8 cellular contexts compared by ENCODE assay signal in genomic region chr4:24657768-24658617, GRCh38.
DNase-seq lines count a peak whose midpoint lies in the region; ATAC-seq, FAIRE-seq and TF ChIP-seq lines count a peak whose summit lies in the region.

No MANE protein-coding gene starts in this region.

- DNase-seq in Calu3 (peak; percentile 75), NCI-H345 (lab: John Stamatoyannopoulos, UW) (peak; percentile 92), bronchial epithelial cell (ENCODE audit: low read depth) (peak; percentile 99), lung microvascular endothelial cell (ENCODE audit: low read depth in 2 of 2) (peak; percentile 40 to 54), osteocyte (ENCODE audit: extremely low spot score, unreplicated experiment) (no peak)
- DNase-seq in effector memory CD4-positive, alpha-beta T cell = no peak

- H3K27ac Mint-ChIP-seq in Calu3 (ENCODE audit: unreplicated experiment) = peak overlapping the region; percentile 79
- H3K27ac Mint-ChIP-seq in osteocyte (ENCODE audit: unreplicated experiment) = no peak overlapping the region

- H3K4me3 ChIP-seq in bronchial epithelial cell (ENCODE audit: low read depth, low read length) = no peak overlapping the region
- no peak overlapping the region for H3K4me3 ChIP-seq in effector memory CD4-positive, alpha-beta T cell (ENCODE audit: insufficient read depth, low read depth, low read length, poor library complexity, severe bottlenecking)

- FAIRE-seq in bronchial epithelial cell (lab: Jason Lieb, UNC) = peak; percentile 98

- H3K4me1 ChIP-seq in effector memory CD4-positive, alpha-beta T cell (ENCODE audit: control insufficient read depth, insufficient read depth, low read length, poor library complexity, severe bottlenecking) = no peaks in the 10 kb centered on the region

- no peak overlapping the region for H3K27ac ChIP-seq in effector memory CD4-positive, alpha-beta T cell (ENCODE audit: insufficient read depth, low read length, poor library complexity, severe bottlenecking)

- H3K9me3 Mint-ChIP-seq in Calu3 (ENCODE audit: low read depth, unreplicated experiment) (no peaks in the 10 kb centered on the region), osteocyte (ENCODE audit: unreplicated experiment) (no peaks in the 10 kb centered on the region)

- H3K27me3 ChIP-seq in bronchial epithelial cell (ENCODE audit: control insufficient read depth, insufficient read depth, low read length) = no peaks in the 10 kb centered on the region
- no peaks in the 10 kb centered on the region for H3K27me3 ChIP-seq in effector memory CD4-positive, alpha-beta T cell (replicated peaks; ENCODE audit: control insufficient read depth, insufficient read depth, low read length, poor library complexity, severe bottlenecking)

- H3K36me3 ChIP-seq in bronchial epithelial cell (ENCODE audit: control insufficient read depth, insufficient read depth, low read length) = no peaks in the 10 kb centered on the region
- H3K36me3 ChIP-seq in effector memory CD4-positive, alpha-beta T cell (ENCODE audit: control insufficient read depth, insufficient read depth, low read length) = no peaks in the 10 kb centered on the region

- ATAC-seq in GM19324 (IDR thresholded peaks at IDR 0.05; ENCODE audit: low FRiP score, unreplicated experiment) = peak; percentile 96
- ATAC-seq in HG03108 (IDR thresholded peaks at IDR 0.05; ENCODE audit: unreplicated experiment) = peak; percentile 87

- H3K27me3 Mint-ChIP-seq in Calu3 (ENCODE audit: unreplicated experiment) = no peaks in the 10 kb centered on the region
- peaks cover 5% of the 10 kb centered on the region for H3K27me3 Mint-ChIP-seq in osteocyte (ENCODE audit: unreplicated experiment)

- intact Hi-C loops in Calu3 (cut with micrococcal nuclease; ENCODE audit: unreplicated experiment) = loop anchor here (2.0 kb wide), 1 partner anchor 57 kb away; no protein-coding TSS in a partner anchor

- H3K36me3 Mint-ChIP-seq in Calu3 (ENCODE audit: insufficient read depth, unreplicated experiment) (peaks cover 5% of the 10 kb centered on the region), osteocyte (ENCODE audit: unreplicated experiment) (no peaks in the 10 kb centered on the region)

- H3K4me1 Mint-ChIP-seq in Calu3 (ENCODE audit: low read depth, unreplicated experiment) (peaks cover 30% of the 10 kb centered on the region), osteocyte (ENCODE audit: unreplicated experiment) (peaks cover 27% of the 10 kb centered on the region)

- no peaks in the 10 kb centered on the region for H3K9me3 ChIP-seq in effector memory CD4-positive, alpha-beta T cell (ENCODE audit: control insufficient read depth, low read length)

- TF ChIP-seq CTCF in Calu3 (IDR thresholded peaks at IDR 0.05; ENCODE audit: unreplicated experiment) (no peak), bronchial epithelial cell (IDR thresholded peaks at IDR 0.05; ENCODE audit: insufficient read depth, low read length, severe bottlenecking) (no peak), osteocyte (IDR thresholded peaks at IDR 0.05) (no peak)

- H3K4me3 Mint-ChIP-seq in Calu3 (ENCODE audit: low read depth, unreplicated experiment) (peak overlapping the region; percentile 29), osteocyte (ENCODE audit: unreplicated experiment) (no peak overlapping the region)

- CTCF ChIA-PET in Calu3 (lab: Charles Lee) = interaction anchor here (0.7 to 0.9 kb wide), 3 partner anchors 32 to 849 kb away, joined by 3 to 5 read pairs (median 4); no protein-coding TSS in a partner anchor

- no TSS peak for BruUV-seq in Calu3 (replicated peaks; lab: Mats Ljungman, UMichigan)

Comparison
In these comparisons a context has a peak if more than half of its experiments do, and no peak if none do; other contexts are left out.
1. DNase-seq: peak in Calu3 (single experiment), NCI-H345 (single experiment), bronchial epithelial cell (single experiment) and lung microvascular endothelial cell (2 of 2); none in effector memory CD4-positive, alpha-beta T cell (0 of 3) and osteocyte (single experiment).